20 cellular contexts compared by ENCODE assay signal in the genomic region with DNA sequence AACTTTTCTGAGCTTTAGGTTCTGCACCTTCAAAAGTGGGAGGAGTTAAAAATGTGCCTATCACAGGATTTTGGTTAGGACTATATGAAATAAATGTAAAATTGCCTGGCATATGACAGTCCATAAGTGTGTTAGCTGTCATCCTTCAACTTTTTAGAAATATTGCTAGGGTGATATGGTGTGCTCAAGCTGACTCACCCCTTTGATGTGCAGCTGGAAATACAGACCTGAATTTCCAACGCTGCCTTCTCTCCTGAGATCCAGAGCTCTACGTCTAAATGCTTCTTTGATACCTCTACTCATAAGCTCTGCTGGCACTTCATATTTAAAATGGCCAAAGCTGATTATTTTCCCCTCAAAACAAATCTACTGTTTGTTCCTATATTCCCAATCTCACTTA. TPM values are rescaled to one million over a fixed set of nuclear protein-coding genes. Genes with fewer than 3 reads are reported as not detected.
A peak's percentile ranks its signal among the peaks of the same experiment; 100 is the strongest.
DNase-seq lines count a peak whose midpoint lies in the region; FAIRE-seq and TF ChIP-seq lines count a peak whose summit lies in the region.
"Had no signal": no experiment of that assay in that cellular context is flagged by ENCODE, and none has a peak within 500 bp of the region (broad histone marks: within the 10 kb centered on the region; RNA-seq: fewer than 3 reads in every experiment).

No MANE protein-coding gene starts in this region.

- H3K27ac Mint-ChIP-seq in CD4-positive, alpha-beta memory T cell = peak overlapping the region in 4 of 7 donors; percentile 3 to 83 (median 20)
- H3K27ac Mint-ChIP-seq in astrocyte (ENCODE audit: unreplicated experiment) (no peak overlapping the region), mesothelial cell of epicardium (peak overlapping the region; percentile 70)
- H3K27ac Mint-ChIP-seq: neural progenitor cell, WTC11 had no signal

- H4K20me1 ChIP-seq in astrocyte (ENCODE audit: insufficient read depth, low read length) (no peaks in the 10 kb centered on the region), PC-9 (ENCODE audit: insufficient read depth) (no peaks in the 10 kb centered on the region)

- peaks cover 47% of the 10 kb centered on the region for H3K79me2 ChIP-seq in astrocyte (ENCODE audit: insufficient read depth, low read length)
- H3K79me2 ChIP-seq in PC-9 (ENCODE audit: low read depth) = peaks cover 29% of the 10 kb centered on the region

- H2AFZ ChIP-seq in astrocyte (ENCODE audit: low read depth, low read length) = no peak overlapping the region
- no peak overlapping the region for H2AFZ ChIP-seq in PC-9
- H2AFZ ChIP-seq: neural progenitor cell had no signal

- H3K27ac ChIP-seq in CD4-positive, alpha-beta memory T cell (ENCODE audit: low read depth, low read length) = no peak overlapping the region
- H3K27ac ChIP-seq in astrocyte (ENCODE audit: low read depth, low read length) = no peak overlapping the region
- no peak overlapping the region for H3K27ac ChIP-seq in PC-9
- H3K27ac ChIP-seq in Peyer's patch = no peak overlapping the region
- H3K27ac ChIP-seq: neural progenitor cell, RWPE1, thyroid gland had no signal

- no peak overlapping the region for H3K9ac ChIP-seq in astrocyte (ENCODE audit: low read length)
- H3K9ac ChIP-seq: neural progenitor cell had no signal

- H3K9me2 ChIP-seq in PC-9 (ENCODE audit: insufficient read depth) = no peaks in the 10 kb centered on the region

- H3K4me3 ChIP-seq in CD4-positive, alpha-beta memory T cell (ENCODE audit: low read length in 2 of 2) = no peak overlapping the region
- peak overlapping the region; percentile 31 for H3K4me3 ChIP-seq in astrocyte (ENCODE audit: insufficient read depth, low read depth, low read length)
- no peak overlapping the region for H3K4me3 ChIP-seq in PC-9
- no peak overlapping the region for H3K4me3 ChIP-seq in Peyer's patch
- H3K4me3 ChIP-seq: lung, thyroid gland had no signal

- no peaks in the 10 kb centered on the region for H3K9me3 Mint-ChIP-seq in CD4-positive, alpha-beta memory T cell
- H3K9me3 Mint-ChIP-seq in astrocyte (ENCODE audit: unreplicated experiment) (no peaks in the 10 kb centered on the region), mesothelial cell of epicardium (no peaks in the 10 kb centered on the region)
- H3K9me3 Mint-ChIP-seq: neural progenitor cell, WTC11 had no signal

- H3K4me1 ChIP-seq in CD4-positive, alpha-beta memory T cell (ENCODE audit: insufficient read depth, low read length) = peaks cover 27% of the 10 kb centered on the region
- H3K4me1 ChIP-seq in astrocyte (ENCODE audit: insufficient read depth, low read length) (peaks cover 10% of the 10 kb centered on the region), PC-9 (replicated peaks; ENCODE audit: insufficient read depth) (peaks cover 10% of the 10 kb centered on the region), Peyer's patch (peaks cover 0 to 15% (median 6%) of the 10 kb centered on the region in 4 donors)

- peak; percentile 9 for FAIRE-seq in GM12892 (lab: Jason Lieb, UNC)
- FAIRE-seq in astrocyte (lab: Jason Lieb, UNC) = peak; percentile 49
- no peak for FAIRE-seq in urothelium cell line (lab: Jason Lieb, UNC)

- no peak for DNase-seq in CD4-positive, alpha-beta memory T cell
- no peak for DNase-seq in GM12892 (ENCODE audit: insufficient read length)
- peak; percentile 7 for DNase-seq in astrocyte (ENCODE audit: low read depth)
- no peak for DNase-seq in mesothelial cell of epicardium (ENCODE audit: low spot score in 2 of 2, unreplicated experiment in 2 of 2)
- no peak for DNase-seq in urothelium cell line (ENCODE audit: low spot score)
- DNase-seq in NCI-H524 treated with DMSO at 0.1 percent for 48 hours (lab: John Stamatoyannopoulos, UW) = no peak
- DNase-seq in PC-9 = no peak
- no peak for DNase-seq in Peyer's patch
- DNase-seq: activated gamma-delta T cell treated with Interleukin-2 at 50 U/mL for 16 hours; C1 segment of cervical spinal cord; KG1; NCI-H2171 treated with DMSO at 0.1 percent for 48 hours; right cardiac atrium; stimulated activated CD4-positive, alpha-beta T cell treated with anti-CD3 and anti-CD28 coated beads, Interleukin-4, amount 100 ng/mL, for 24 hours; thyroid gland had no signal

- H3K4me3 Mint-ChIP-seq in CD4-positive, alpha-beta memory T cell = peak overlapping the region in 1 of 8 donors; percentile 32
- H3K4me3 Mint-ChIP-seq in astrocyte (ENCODE audit: unreplicated experiment) = peak overlapping the region; percentile 96
- H3K4me3 Mint-ChIP-seq in mesothelial cell of epicardium = peak overlapping the region; percentile 93

- intact Hi-C loops in CD4-positive, alpha-beta memory T cell (cut with micrococcal nuclease) = loop anchor here (10.0 kb wide), 2 partner anchors 1038 to 1118 kb away; a partner anchor contains a TSS
- intact Hi-C loops in PC-9 (cut with micrococcal nuclease; ENCODE audit: unreplicated experiment) = loop anchor here (10.0 kb wide), 1 partner anchor 348 kb away; no protein-coding TSS in a partner anchor

- CTCF ChIA-PET in CD4-positive, alpha-beta memory T cell (lab: Charles Lee; ENCODE audit: partially characterized antibody) = no interaction called here
- CTCF ChIA-PET in PC-9 (lab: Charles Lee) = no interaction called here

- H3K27me3 Mint-ChIP-seq in CD4-positive, alpha-beta memory T cell = no peaks in the 10 kb centered on the region
- no peaks in the 10 kb centered on the region for H3K27me3 Mint-ChIP-seq in astrocyte (ENCODE audit: low read depth, unreplicated experiment)
- H3K27me3 Mint-ChIP-seq in mesothelial cell of epicardium (ENCODE audit: low read depth) = no peaks in the 10 kb centered on the region

- H3K9me3 ChIP-seq in CD4-positive, alpha-beta memory T cell (ENCODE audit: control insufficient read depth in 1 of 2, low read length in 2 of 2) = no peaks in the 10 kb centered on the region
- H3K9me3 ChIP-seq in astrocyte (ENCODE audit: insufficient read depth, low read depth, low read length) (no peaks in the 10 kb centered on the region), PC-9 (ENCODE audit: insufficient read depth, low read depth) (no peaks in the 10 kb centered on the region), Peyer's patch (no peaks in the 10 kb centered on the region)
- H3K9me3 ChIP-seq: HAP-1, thyroid gland had no signal

- H3K4me2 ChIP-seq in astrocyte (ENCODE audit: low read length) = peak overlapping the region; percentile 92
- H3K4me2 ChIP-seq in PC-9 = no peak overlapping the region

- TF ChIP-seq POLR2A in GM12892 (IDR thresholded peaks at IDR 0.05; ENCODE audit: low read depth, low read length) (no peak), Peyer's patch (IDR thresholded peaks at IDR 0.05) (no peak)

- no TSS peak for BruUV-seq in PC-9 (replicated peaks; lab: Mats Ljungman, UMichigan)

- TF ChIP-seq CTCF in astrocyte (IDR thresholded peaks at IDR 0.05; ENCODE audit: insufficient read depth, low read depth, low read length) (no peak), mesothelial cell of epicardium (IDR thresholded peaks at IDR 0.05; ENCODE audit: unreplicated experiment) (no peak), PC-9 (conservative IDR thresholded peaks at IDR 0.05) (no peak), Peyer's patch (IDR thresholded peaks at IDR 0.05) (no peak)

- H3K27me3 ChIP-seq in CD4-positive, alpha-beta memory T cell (ENCODE audit: insufficient read depth, low read length) = no peaks in the 10 kb centered on the region
- H3K27me3 ChIP-seq in astrocyte (ENCODE audit: insufficient read depth, low read length) = no peaks in the 10 kb centered on the region
- H3K27me3 ChIP-seq in PC-9 (ENCODE audit: insufficient read depth, low read depth) = no peaks in the 10 kb centered on the region
- no peaks in the 10 kb centered on the region for H3K27me3 ChIP-seq in Peyer's patch
- H3K27me3 ChIP-seq: neural progenitor cell, thyroid gland had no signal

- peaks cover 28 to 51% (median 37%) of the 10 kb centered on the region in 4 donors for H3K4me1 Mint-ChIP-seq in CD4-positive, alpha-beta memory T cell
- H3K4me1 Mint-ChIP-seq in astrocyte (ENCODE audit: low read depth, unreplicated experiment) (peaks cover 18% of the 10 kb centered on the region), mesothelial cell of epicardium (peaks cover 50% of the 10 kb centered on the region)

- no peaks in the 10 kb centered on the region for H3K36me3 ChIP-seq in CD4-positive, alpha-beta memory T cell (ENCODE audit: insufficient read depth, low read length)
- H3K36me3 ChIP-seq in astrocyte (ENCODE audit: insufficient read depth, low read length) (peaks cover 15% of the 10 kb centered on the region), PC-9 (ENCODE audit: low read depth) (no peaks in the 10 kb centered on the region), Peyer's patch (peaks cover 0 to 6% (median 0%) of the 10 kb centered on the region in 3 donors)

- POLR2A ChIA-PET in CD4-positive, alpha-beta memory T cell (lab: Charles Lee; ENCODE audit: partially characterized antibody) = interaction anchor here (1.5 kb wide), 1 partner anchor 12 kb away, joined by 7 read pairs; no protein-coding TSS in a partner anchor
- POLR2A ChIA-PET in PC-9 (lab: Charles Lee; ENCODE audit: unreplicated experiment) = interaction anchor here (0.6 to 0.7 kb wide), 2 partner anchors 11 to 1268 kb away, joined by 3 to 6 read pairs; no protein-coding TSS in a partner anchor

- peaks cover 15 to 25% of the 10 kb centered on the region in 2 donors for H3K36me3 Mint-ChIP-seq in CD4-positive, alpha-beta memory T cell
- H3K36me3 Mint-ChIP-seq in astrocyte (ENCODE audit: low read depth, unreplicated experiment) (peaks cover 4% of the 10 kb centered on the region), mesothelial cell of epicardium (peaks cover 9% of the 10 kb centered on the region)

- H3F3A ChIP-seq in PC-9 (ENCODE audit: insufficient read depth, low read depth) = no peaks in the 10 kb centered on the region

RNA-seq across cellular contexts. Expression of a gene that starts 2.7 kb away (rescaled TPM):
- 10 to 100 TPM; 17.2 to 18.5 TPM for total RNA-seq in CD4-positive, alpha-beta memory T cell
- 10 to 100 TPM; 11.9 to 17.2 TPM for polyA plus RNA-seq in CD4-positive, alpha-beta memory T cell
- polyA plus RNA-seq in GM12892 (2012; ENCODE audit: missing spikeins) = 10.9 TPM
- 32.4 and 34.4 TPM in 2 replicates for total RNA-seq in astrocyte
- 26.6 to 27.1 TPM (median 27.0 TPM) in 3 replicates for total RNA-seq in mesothelial cell of epicardium
- 12.4 and 16.7 TPM in 2 replicates for total RNA-seq in PC-9 (2021)
- total RNA-seq in Peyer's patch = 10 to 100 TPM; 12.5 to 26.6 (median 16.9) TPM
